Comparison of ENCODE assay signal across 8 cellular contexts in the genomic region with DNA sequence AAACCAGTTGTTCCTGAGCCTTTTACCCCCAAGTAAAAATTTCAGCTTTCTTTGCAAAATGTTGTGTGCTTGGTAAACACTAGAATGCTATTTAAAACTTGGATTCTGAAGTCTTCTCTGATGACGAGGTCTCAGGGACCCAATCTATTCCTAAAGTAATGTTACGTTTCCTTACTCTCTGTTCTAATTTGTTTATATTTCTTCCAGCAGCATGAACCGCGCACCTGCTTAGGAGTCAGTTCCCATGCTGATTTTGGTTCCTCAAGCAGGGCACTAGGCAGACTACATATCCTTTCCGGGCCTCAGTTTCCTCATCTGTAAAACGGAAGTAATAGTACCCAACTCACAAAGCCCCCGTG. TPM values are rescaled to one million over a fixed set of nuclear protein-coding genes. Genes with fewer than 3 reads are reported as not detected.
DNase-seq lines count a peak whose midpoint lies in the region; ATAC-seq and TF ChIP-seq lines count a peak whose summit lies in the region.

No MANE protein-coding gene starts in this region.

- H3K4me3 ChIP-seq in adipocyte (ENCODE audit: low read length) (peak overlapping the region; percentile 96), testis (peak overlapping the region; percentile 66 to 72)

- no peaks in the 10 kb centered on the region for H3K9me3 Mint-ChIP-seq in activated CD4-positive, alpha-beta T cell treated with anti-CD3 and anti-CD28 coated beads, Interleukin-2, amount 10 ng/mL, durations not matched to agents 24 days and 14 days

- no peak for ATAC-seq in HG03097 (IDR thresholded peaks at IDR 0.05; ENCODE audit: low FRiP score, unreplicated experiment)
- no peak for ATAC-seq in HG03439 (IDR thresholded peaks at IDR 0.05; ENCODE audit: unreplicated experiment)

- intact Hi-C loops in activated CD4-positive, alpha-beta T cell treated with anti-CD3 and anti-CD28 coated beads, Interleukin-2, amount 10 ng/mL, durations not matched to agents 24 days and 14 days (cut with micrococcal nuclease), result loop anchor here (2.0 kb wide), 2 partner anchors 54 to 172 kb away; partner anchors contain the start of gene IFFO2
- intact Hi-C loops in testis (cut with DNase I; ENCODE audit: low total_unique reads), result loop anchor here (10.0 kb wide), 1 partner anchor 192 kb away; no protein-coding TSS in a partner anchor

- peak overlapping the region; percentile 96 for H3K4me3 Mint-ChIP-seq in activated CD4-positive, alpha-beta T cell treated with anti-CD3 and anti-CD28 coated beads, Interleukin-2, amount 10 ng/mL, durations not matched to agents 24 days and 14 days

- H3K4me1 ChIP-seq in adipocyte (ENCODE audit: control insufficient read depth, insufficient read depth, low read length) (peaks cover 29% of the 10 kb centered on the region), testis (peaks cover 10% of the 10 kb centered on the region)

- H3K9me3 ChIP-seq in adipocyte (ENCODE audit: control insufficient read depth, low read length) (no peaks in the 10 kb centered on the region), testis (no peaks in the 10 kb centered on the region)

- peak overlapping the region; percentile 93 for H3K9ac ChIP-seq in adipocyte (ENCODE audit: low read length)

- H3K27ac ChIP-seq in layer of hippocampus (ENCODE audit: low read depth, low read length) (peak overlapping the region; percentile 99), testis (peak overlapping the region in 1 of 2 donors; percentile 88)

- no peak for TF ChIP-seq POLR2A in testis (IDR thresholded peaks at IDR 0.05)

- TF ChIP-seq CTCF in testis (IDR thresholded peaks at IDR 0.05), result no peak

- peaks cover 16% of the 10 kb centered on the region for H3K36me3 Mint-ChIP-seq in activated CD4-positive, alpha-beta T cell treated with anti-CD3 and anti-CD28 coated beads, Interleukin-2, amount 10 ng/mL, durations not matched to agents 24 days and 14 days (ENCODE audit: low read depth)

- peak overlapping the region; percentile 97 for H3K27ac Mint-ChIP-seq in activated CD4-positive, alpha-beta T cell treated with anti-CD3 and anti-CD28 coated beads, Interleukin-2, amount 10 ng/mL, durations not matched to agents 24 days and 14 days

- WGBS in testis, 2 donors, result 28 to 45% methylated on average over 7 of the region's 7 CpGs

- H3K36me3 ChIP-seq in adipocyte (ENCODE audit: control insufficient read depth, insufficient read depth, low read length, severe bottlenecking), result peaks cover 9% of the 10 kb centered on the region
- no peaks in the 10 kb centered on the region for H3K36me3 ChIP-seq in testis (ENCODE audit: low read depth, missing control alignments)

- no peaks in the 10 kb centered on the region for H3K27me3 ChIP-seq in adipocyte (replicated peaks; ENCODE audit: control insufficient read depth, insufficient read depth, low read length)
- no peaks in the 10 kb centered on the region for H3K27me3 ChIP-seq in layer of hippocampus (ENCODE audit: control insufficient read depth, insufficient read depth, low read length)
- H3K27me3 ChIP-seq in testis, result no peaks in the 10 kb centered on the region

- H3K27me3 Mint-ChIP-seq in activated CD4-positive, alpha-beta T cell treated with anti-CD3 and anti-CD28 coated beads, Interleukin-2, amount 10 ng/mL, durations not matched to agents 24 days and 14 days, result no peaks in the 10 kb centered on the region

- DNase-seq in activated CD4-positive, alpha-beta T cell treated with anti-CD3 and anti-CD28 coated beads, Interleukin-2, amount 10 ng/mL, durations not matched to agents 24 days and 14 days, result no peak
- DNase-seq in activated CD4-positive, alpha-beta T cell treated with anti-CD3 and anti-CD28 coated beads, Interleukin-2, amount 50 U/mL, for 4 hours, result no peak
- no peak for DNase-seq in adipocyte (ENCODE audit: low read depth)
- DNase-seq in testis, result no peak
- DNase-seq in HuH-7.5 (ENCODE audit: low spot score), result no peak

- H3K4me1 Mint-ChIP-seq in activated CD4-positive, alpha-beta T cell treated with anti-CD3 and anti-CD28 coated beads, Interleukin-2, amount 10 ng/mL, durations not matched to agents 24 days and 14 days, result peaks cover 27% of the 10 kb centered on the region

RNA-seq across cellular contexts. Expression of gene ALDH4A1, which starts 0.9 kb away (rescaled TPM):
- total RNA-seq in activated CD4-positive, alpha-beta T cell treated with anti-CD3 and anti-CD28 coated beads, Interleukin-2, amount 10 ng/mL, durations not matched to agents 24 days and 14 days, result 2.8 and 5.2 TPM in 2 replicates
- 10 to 100 TPM in 1 of 2 donors, 1 to 10 TPM in 1; 9.6 to 10.6 TPM for total RNA-seq in testis
- polyA plus RNA-seq in testis (ENCODE audit: insufficient read depth, low read depth, low replicate concordance), result 8.2 TPM

RNA-seq across cellular contexts. Expression of gene TAS1R2, which starts 43.8 kb away (rescaled TPM):
- total RNA-seq in activated CD4-positive, alpha-beta T cell treated with anti-CD3 and anti-CD28 coated beads, Interleukin-2, amount 10 ng/mL, durations not matched to agents 24 days and 14 days, result not detected in 2 replicates
- under 1 TPM in 1 of 2 donors, not detected in 1; 0.19 TPM for total RNA-seq in testis
- polyA plus RNA-seq in testis (ENCODE audit: insufficient read depth, low read depth, low replicate concordance), result not detected

RNA-seq across cellular contexts. Expression of gene IFFO2, which starts 53.2 kb away (rescaled TPM):
- total RNA-seq in activated CD4-positive, alpha-beta T cell treated with anti-CD3 and anti-CD28 coated beads, Interleukin-2, amount 10 ng/mL, durations not matched to agents 24 days and 14 days, result 32.3 and 36.8 TPM in 2 replicates
- 1 to 10 TPM; 5.6 to 8.5 TPM for total RNA-seq in testis
- polyA plus RNA-seq in testis (ENCODE audit: insufficient read depth, low read depth, low replicate concordance), result 5.0 TPM
